ENCODE assay signal across 9 cellular contexts in genomic region chr16:24685539-24686432, GRCh38. TPM values are rescaled to one million over a fixed set of nuclear protein-coding genes. Genes with fewer than 3 reads are reported as not detected.
DNase-seq lines count a peak whose midpoint lies in the region; ATAC-seq, FAIRE-seq and TF ChIP-seq lines count a peak whose summit lies in the region.
"Had no signal": no experiment of that assay in that cellular context is flagged by ENCODE, and none has a peak within 500 bp of the region (broad histone marks: within the 10 kb centered on the region; RNA-seq: fewer than 3 reads in every experiment).

No MANE protein-coding gene starts in this region.

- H3K36me3 ChIP-seq in ACC112 (ENCODE audit: insufficient read depth, low read length), result no peaks in the 10 kb centered on the region
- no peaks in the 10 kb centered on the region for H3K36me3 ChIP-seq in vagina

- peaks cover 0 to 4% of the 10 kb centered on the region in 2 donors for H3K4me1 Mint-ChIP-seq in stimulated activated naive B cell treated with anti-CD40 and anti-IgM and Interleukin-4, amounts not matched to agents 10 μg/mL and 1 μg/mL and 100 μg/mL, for 72 hours

- H3K27me3 ChIP-seq in ACC112 (ENCODE audit: insufficient read depth, low read length), result no peaks in the 10 kb centered on the region
- no peaks in the 10 kb centered on the region for H3K27me3 ChIP-seq in vagina

- peaks cover 12 to 23% of the 10 kb centered on the region in 2 donors for H3K27me3 Mint-ChIP-seq in stimulated activated naive B cell treated with anti-CD40 and anti-IgM and Interleukin-4, amounts not matched to agents 10 μg/mL and 1 μg/mL and 100 μg/mL, for 72 hours

- DNase-seq in NCI-H146 (lab: John Stamatoyannopoulos, UW) (peak; percentile 49), dermis blood vessel endothelial cell (peak; percentile 78), lung microvascular endothelial cell (ENCODE audit: low read depth in 2 of 2) (peak; percentile 84 to 87), vagina (ENCODE audit: extremely low spot score in 2 of 2) (no peak), GM19239 (ENCODE audit: insufficient read length, low spot score) (no peak)
- no peak for DNase-seq in stimulated activated naive B cell treated with anti-CD40 and anti-IgM and Interleukin-4, amounts not matched to agents 10 μg/mL and 1 μg/mL and 100 μg/mL, for 72 hours
- DNase-seq: DND-41 had no signal

- H3K27ac Mint-ChIP-seq in stimulated activated naive B cell treated with anti-CD40 and anti-IgM and Interleukin-4, amounts not matched to agents 10 μg/mL and 1 μg/mL and 100 μg/mL, for 72 hours, result no peak overlapping the region

- no peak for ATAC-seq in HG02610 (IDR thresholded peaks at IDR 0.05; ENCODE audit: unreplicated experiment)
- no peak for ATAC-seq in stimulated activated naive B cell treated with anti-CD40 and anti-IgM and Interleukin-4, amounts not matched to agents 10 μg/mL and 1 μg/mL and 100 μg/mL, for 72 hours (replicated peaks)

- peaks cover 0 to 4% of the 10 kb centered on the region in 2 donors for H3K36me3 Mint-ChIP-seq in stimulated activated naive B cell treated with anti-CD40 and anti-IgM and Interleukin-4, amounts not matched to agents 10 μg/mL and 1 μg/mL and 100 μg/mL, for 72 hours

- H3K4me3 ChIP-seq in ACC112 (ENCODE audit: low read depth, low read length) (peak overlapping the region; percentile 34; the same call in 1 of the 2 replicates), vagina (peak overlapping the region; percentile 4 to 6)

- H3K27ac ChIP-seq in ACC112 (ENCODE audit: low read depth, low read length) (peak overlapping the region; percentile 79), vagina (peak overlapping the region; percentile 72)

- H3K4me3 Mint-ChIP-seq in stimulated activated naive B cell treated with anti-CD40 and anti-IgM and Interleukin-4, amounts not matched to agents 10 μg/mL and 1 μg/mL and 100 μg/mL, for 72 hours, result no peak overlapping the region

- H3K79me2 ChIP-seq in ACC112 (ENCODE audit: control insufficient read depth, insufficient read depth, low read length, unreplicated experiment), result no peaks in the 10 kb centered on the region

- H3K9me3 ChIP-seq in vagina, result no peaks in the 10 kb centered on the region

- H3K4me1 ChIP-seq in ACC112 (ENCODE audit: control insufficient read depth, insufficient read depth, low read length, unreplicated experiment) (peaks cover 21% of the 10 kb centered on the region), vagina (peaks cover 12% of the 10 kb centered on the region)

- intact Hi-C loops in vagina (cut with DNase I), result no loop called here

- TF ChIP-seq CTCF in vagina (IDR thresholded peaks at IDR 0.05), result no peak

- no peak for FAIRE-seq in GM19239 (lab: Jason Lieb, UNC)

- TF ChIP-seq POLR2A in vagina (IDR thresholded peaks at IDR 0.05), result no peak

- H3K9me3 Mint-ChIP-seq in stimulated activated naive B cell treated with anti-CD40 and anti-IgM and Interleukin-4, amounts not matched to agents 10 μg/mL and 1 μg/mL and 100 μg/mL, for 72 hours, result peaks cover 0 to 2% of the 10 kb centered on the region in 2 donors

- H2AFZ ChIP-seq in ACC112 (ENCODE audit: low read length, unreplicated experiment), result peak overlapping the region; percentile 37

RNA-seq across cellular contexts. Expression of gene TNRC6A, which starts 43.7 kb away (rescaled TPM):
- total RNA-seq in dermis blood vessel endothelial cell (31.4 and 47.1 TPM in 2 replicates), lung microvascular endothelial cell (18.1 and 22.2 TPM in 2 replicates), vagina (53.0 TPM)

Comparison
In these comparisons a context has a peak if more than half of its experiments do, and no peak if none do; other contexts are left out.
1. DNase-seq: peak in NCI-H146 (single experiment), dermis blood vessel endothelial cell (single experiment) and lung microvascular endothelial cell (2 of 2); none in vagina (0 of 2), GM19239 (single experiment) and stimulated activated naive B cell treated with anti-CD40 and anti-IgM and Interleukin-4, amounts not matched to agents 10 μg/mL and 1 μg/mL and 100 μg/mL, for 72 hours (single experiment).